Comparison of ENCODE assay signal across 24 cellular contexts in the genomic region with DNA sequence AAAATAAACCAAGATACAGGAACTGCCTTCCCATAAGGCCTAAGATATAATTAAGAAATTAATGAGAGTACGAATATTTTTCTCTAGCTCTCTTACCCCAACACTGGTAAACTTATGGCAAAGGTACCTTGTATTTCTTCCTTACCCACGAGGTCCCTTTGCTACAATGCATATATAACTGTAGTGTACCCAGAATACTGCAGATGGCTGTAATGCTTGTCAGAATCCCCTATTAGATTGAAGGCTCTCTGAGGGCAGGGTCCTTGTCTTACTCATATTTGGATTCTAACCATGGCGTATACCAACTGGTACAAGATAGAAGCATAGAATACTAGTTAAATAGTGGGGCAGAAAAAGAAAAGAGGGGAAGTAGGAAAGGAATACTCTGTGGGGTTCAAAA.
"Had no signal": no experiment of that assay in that cellular context is flagged by ENCODE, and none has a peak within 500 bp of the region (broad histone marks: within the 10 kb centered on the region; RNA-seq: fewer than 3 reads in every experiment).

No MANE protein-coding gene starts in this region.

- ATAC-seq: activated CD4-positive, CD25-positive, alpha-beta regulatory T cell treated with anti-CD3 and anti-CD28 coated beads, Interleukin-2, amount 50 U/mL, for 24 hours; activated CD8-positive, alpha-beta T cell treated with anti-CD3 and anti-CD28 coated beads for 36 hours; activated T-cell treated with anti-CD3 and anti-CD28 coated beads, Interleukin-2, amount 50 U/mL, for 72 hours; Panc1 had no signal

- DNase-seq: activated CD4-positive, alpha-beta T cell treated with anti-CD3 and anti-CD28 coated beads for 4 hours; activated CD8-positive, alpha-beta memory T cell treated with anti-CD3 and anti-CD28 coated beads, Interleukin-2, amount 50 U/mL, for 4 hours; activated CD8-positive, alpha-beta T cell treated with anti-CD3 and anti-CD28 coated beads for 36 hours; activated gamma-delta T cell treated with Interleukin-2 at 50 U/mL for 16 hours; activated naive CD4-positive, alpha-beta T cell treated with anti-CD3 and anti-CD28 coated beads, Interleukin-2, amount 10 ng/mL, durations not matched to agents 7 days and 5 days; activated T-cell treated with anti-CD3 and anti-CD28 coated beads, Interleukin-2, amount 50 U/mL, for 72 hours; aorta; KG1; NCI-H1092; NCI-H1417; NCI-H1694; NCI-H2029 treated with DMSO at 0.1 percent for 48 hours; NCI-H345; NCI-H510A; NCI-H526 treated with DMSO at 0.1 percent for 48 hours; NK-92 treated with Interleukin-12 subunit alpha and Interleukin-12 subunit beta, amount 100 ng/mL, for 24 hours; OCI-M1; RPMI8226; SHP77 had no signal

- H3K4me3 Mint-ChIP-seq: activated CD8-positive, alpha-beta T cell treated with anti-CD3 and anti-CD28 coated beads for 36 hours; activated naive CD4-positive, alpha-beta T cell treated with anti-CD3 and anti-CD28 coated beads, Interleukin-2, amount 10 ng/mL, durations not matched to agents 7 days and 5 days; activated T-cell treated with anti-CD3 and anti-CD28 coated beads, Interleukin-2, amount 50 U/mL, for 72 hours; IgD-negative memory B cell; T-helper 1 cell treated with Interleukin-12 subunit alpha and Interleukin-12 subunit beta and Interleukin-4 antibody, amounts not matched to agents 30 μg/mL and 1 μg/mL, for 36 hours had no signal

- H3K27ac Mint-ChIP-seq: activated CD8-positive, alpha-beta T cell treated with anti-CD3 and anti-CD28 coated beads for 36 hours; activated naive CD4-positive, alpha-beta T cell treated with anti-CD3 and anti-CD28 coated beads, Interleukin-2, amount 10 ng/mL, durations not matched to agents 7 days and 5 days; activated T-cell treated with anti-CD3 and anti-CD28 coated beads, Interleukin-2, amount 50 U/mL, for 72 hours; activated T-helper 2 cell treated with anti-CD3 and anti-CD28 coated beads, Interferon-gamma antibody, Interleukin-2, Interleukin-4, amounts not matched to agents 10 μg/mL and 5 μg/mL and 100 μg/mL, durations not matched to agents 14 hours and 24 hours and 36 hours; IgD-negative memory B cell; T-helper 1 cell treated with Interleukin-12 subunit alpha and Interleukin-12 subunit beta and Interleukin-4 antibody, amounts not matched to agents 30 μg/mL and 1 μg/mL, for 36 hours had no signal

- H3K9me3 Mint-ChIP-seq: activated CD8-positive, alpha-beta T cell treated with anti-CD3 and anti-CD28 coated beads for 36 hours; activated naive CD4-positive, alpha-beta T cell treated with anti-CD3 and anti-CD28 coated beads, Interleukin-2, amount 10 ng/mL, durations not matched to agents 7 days and 5 days; activated T-cell treated with anti-CD3 and anti-CD28 coated beads, Interleukin-2, amount 50 U/mL, for 72 hours; activated T-helper 2 cell treated with anti-CD3 and anti-CD28 coated beads, Interferon-gamma antibody, Interleukin-2, Interleukin-4, amounts not matched to agents 10 μg/mL and 5 μg/mL and 100 μg/mL, durations not matched to agents 14 hours and 24 hours and 36 hours; IgD-negative memory B cell; T-helper 1 cell treated with Interleukin-12 subunit alpha and Interleukin-12 subunit beta and Interleukin-4 antibody, amounts not matched to agents 30 μg/mL and 1 μg/mL, for 36 hours had no signal
